In genomic region chr21:35024071-35024420, GRCh38 we compare ENCODE assay signal across 15 cellular contexts. TPM values are rescaled to one million over a fixed set of nuclear protein-coding genes. Genes with fewer than 3 reads are reported as not detected.
A peak's percentile ranks its signal among the peaks of the same experiment; 100 is the strongest.
DNase-seq lines count a peak whose midpoint lies in the region; ATAC-seq and TF ChIP-seq lines count a peak whose summit lies in the region.
"Had no signal": no experiment of that assay in that cellular context is flagged by ENCODE, and none has a peak within 500 bp of the region (broad histone marks: within the 10 kb centered on the region; RNA-seq: fewer than 3 reads in every experiment).

No MANE protein-coding gene starts in this region.

- H3K4me1 ChIP-seq in DOHH2 (ENCODE audit: control insufficient read depth, low read length) (peaks cover 87% of the 10 kb centered on the region), neural progenitor cell (no peaks in the 10 kb centered on the region)

- no peaks in the 10 kb centered on the region for H3K27me3 Mint-ChIP-seq in activated T-cell treated with anti-CD3 and anti-CD28 coated beads, Interleukin-2, amount 50 U/mL, for 4 hours (ENCODE audit: low read depth)
- H3K27me3 Mint-ChIP-seq in neural progenitor cell (ENCODE audit: insufficient read depth, low read depth) = peaks cover 6% of the 10 kb centered on the region

- H3K9me3 ChIP-seq in DOHH2 (ENCODE audit: control insufficient read depth, insufficient read depth, low read length) (no peaks in the 10 kb centered on the region), neural progenitor cell (ENCODE audit: low read depth) (no peaks in the 10 kb centered on the region)
- H3K9me3 ChIP-seq: tibial artery had no signal

- H3K27me3 ChIP-seq in DOHH2 (ENCODE audit: control insufficient read depth, low read length) (no peaks in the 10 kb centered on the region), neural progenitor cell (peaks cover 29% of the 10 kb centered on the region)
- H3K27me3 ChIP-seq: tibial artery had no signal

- ATAC-seq in activated T-cell treated with anti-CD3 and anti-CD28 coated beads, Interleukin-2, amount 50 U/mL, for 4 hours = no peak
- ATAC-seq in activated naive CD4-positive, alpha-beta T cell treated with anti-CD3 and anti-CD28 coated beads, Interleukin-2, amount 50 U/mL, for 72 hours = no peak
- ATAC-seq: heart right ventricle had no signal

- H3K9me2 ChIP-seq in DOHH2 (replicated peaks; ENCODE audit: control insufficient read depth, low read length) = no peaks in the 10 kb centered on the region

- peaks cover 91% of the 10 kb centered on the region for H3K4me1 Mint-ChIP-seq in activated T-cell treated with anti-CD3 and anti-CD28 coated beads, Interleukin-2, amount 50 U/mL, for 4 hours (ENCODE audit: low read depth)
- H3K4me1 Mint-ChIP-seq in neural progenitor cell = no peaks in the 10 kb centered on the region

- peak overlapping the region; percentile 80 for H3K4me2 ChIP-seq in DOHH2 (ENCODE audit: low read length)
- no peak overlapping the region for H3K4me2 ChIP-seq in neural progenitor cell

- no peak for DNase-seq in activated T-cell treated with anti-CD3 and anti-CD28 coated beads, Interleukin-2, amount 50 U/mL, for 4 hours
- no peak for DNase-seq in activated T-cell treated with anti-CD3 and anti-CD28 coated beads, Interleukin-2, amount 50 U/mL, for 48 hours
- DNase-seq in activated naive CD4-positive, alpha-beta T cell treated with anti-CD3 and anti-CD28 coated beads, Interleukin-2, amount 50 U/mL, for 72 hours (ENCODE audit: low spot score in 2 of 2) = no peak
- DNase-seq in neural progenitor cell (ENCODE audit: low spot score) = no peak
- DNase-seq in NCI-H2107 treated with DMSO at 0.1 percent for 48 hours (lab: John Stamatoyannopoulos, UW; ENCODE audit: unreplicated experiment) = no peak
- no peak for DNase-seq in SW 1271 (lab: John Stamatoyannopoulos, UW)
- DNase-seq in GOT3 (lab: John Stamatoyannopoulos, UW) = no peak
- DNase-seq: activated CD4-positive, alpha-beta T cell treated with anti-CD3 and anti-CD28 coated beads for 4 hours; amniotic stem cell; heart right ventricle; NCI-H748 treated with DMSO at 0.1 percent for 48 hours; nephron progenitor cell; stimulated activated naive CD4-positive, alpha-beta T cell; tibial artery had no signal

- H3K27ac Mint-ChIP-seq in activated naive CD4-positive, alpha-beta T cell treated with anti-CD3 and anti-CD28 coated beads, Interleukin-2, amount 50 U/mL, for 72 hours = peak overlapping the region; percentile 89 to 90
- no peak overlapping the region for H3K27ac Mint-ChIP-seq in neural progenitor cell
- H3K27ac Mint-ChIP-seq: nephron progenitor cell had no signal

- H3K4me3 Mint-ChIP-seq in activated T-cell treated with anti-CD3 and anti-CD28 coated beads, Interleukin-2, amount 50 U/mL, for 4 hours = peak overlapping the region; percentile 12
- H3K4me3 Mint-ChIP-seq in neural progenitor cell = peak overlapping the region; percentile 67
- H3K4me3 Mint-ChIP-seq: nephron progenitor cell had no signal

- no peaks in the 10 kb centered on the region for H3K9me3 Mint-ChIP-seq in activated T-cell treated with anti-CD3 and anti-CD28 coated beads, Interleukin-2, amount 50 U/mL, for 4 hours
- H3K9me3 Mint-ChIP-seq in activated naive CD4-positive, alpha-beta T cell treated with anti-CD3 and anti-CD28 coated beads, Interleukin-2, amount 50 U/mL, for 72 hours = no peaks in the 10 kb centered on the region
- no peaks in the 10 kb centered on the region for H3K9me3 Mint-ChIP-seq in neural progenitor cell
- H3K9me3 Mint-ChIP-seq: nephron progenitor cell had no signal

- TF ChIP-seq CTCF in DOHH2 (IDR thresholded peaks at IDR 0.05; ENCODE audit: low read depth, low read length, poor library complexity, severe bottlenecking) (no peak), neural progenitor cell (IDR thresholded peaks at IDR 0.05) (no peak)

- H3K4me3 ChIP-seq in DOHH2 (ENCODE audit: low read length) = peak overlapping the region; percentile 3; the same call in 1 of the 2 replicates
- no peak overlapping the region for H3K4me3 ChIP-seq in neural progenitor cell
- H3K4me3 ChIP-seq: heart right ventricle, tibial artery had no signal

- H3K36me3 ChIP-seq in DOHH2 (ENCODE audit: control insufficient read depth, low read length) = peaks cover 67% of the 10 kb centered on the region
- no peaks in the 10 kb centered on the region for H3K36me3 ChIP-seq in neural progenitor cell
- H3K36me3 ChIP-seq: tibial artery had no signal

- peaks cover 89% of the 10 kb centered on the region for H3K79me2 ChIP-seq in DOHH2 (ENCODE audit: control insufficient read depth, low read length)
- no peaks in the 10 kb centered on the region for H3K79me2 ChIP-seq in neural progenitor cell (ENCODE audit: low read depth)

- no peak overlapping the region for H2AFZ ChIP-seq in neural progenitor cell (replicated peaks)

- no peak overlapping the region for H3K9ac ChIP-seq in neural progenitor cell

- H4K20me1 ChIP-seq in DOHH2 (ENCODE audit: control insufficient read depth, insufficient read depth, low read depth, low read length) = peaks cover 6% of the 10 kb centered on the region
- no peaks in the 10 kb centered on the region for H4K20me1 ChIP-seq in neural progenitor cell (ENCODE audit: low read depth)

- H3K27ac ChIP-seq in DOHH2 (ENCODE audit: low read depth, low read length) (no peak overlapping the region), neural progenitor cell (no peak overlapping the region)
- H3K27ac ChIP-seq: heart right ventricle, tibial artery had no signal

- H3F3A ChIP-seq in DOHH2 (ENCODE audit: control insufficient read depth, insufficient read depth) (peaks cover 28% of the 10 kb centered on the region), neural progenitor cell (ENCODE audit: low read depth) (no peaks in the 10 kb centered on the region)

- peaks cover 22% of the 10 kb centered on the region for H3K36me3 Mint-ChIP-seq in activated T-cell treated with anti-CD3 and anti-CD28 coated beads, Interleukin-2, amount 50 U/mL, for 4 hours (ENCODE audit: insufficient read depth)
- H3K36me3 Mint-ChIP-seq in activated naive CD4-positive, alpha-beta T cell treated with anti-CD3 and anti-CD28 coated beads, Interleukin-2, amount 50 U/mL, for 72 hours = peaks cover 4 to 9% of the 10 kb centered on the region in 2 donors
- H3K36me3 Mint-ChIP-seq in neural progenitor cell = no peaks in the 10 kb centered on the region

RNA-seq across cellular contexts. Expression of gene RUNX1, which starts 25.1 kb away (rescaled TPM):
- total RNA-seq in activated T-cell treated with anti-CD3 and anti-CD28 coated beads, Interleukin-2, amount 50 U/mL, for 4 hours = 100 to 1,000 TPM in 1 of 3 donors, 10 to 100 TPM in 2; 91.6 to 116 (median 99.9) TPM
- 10 to 100 TPM; 44.9 to 80.4 TPM for total RNA-seq in activated naive CD4-positive, alpha-beta T cell treated with anti-CD3 and anti-CD28 coated beads, Interleukin-2, amount 50 U/mL, for 72 hours
- total RNA-seq in neural progenitor cell (ENCODE audit: low replicate concordance) = 0.09 and 0.19 TPM in 2 replicates

Comparison
In these comparisons a context has a peak if more than half of its experiments do, and no peak if none do; other contexts are left out.
1. RNA of gene RUNX1, which starts 25.1 kb away (total RNA-seq): 91.6 to 116 TPM in activated T-cell treated with anti-CD3 and anti-CD28 coated beads, Interleukin-2, amount 50 U/mL, for 4 hours and 44.9 to 80.4 TPM in activated naive CD4-positive, alpha-beta T cell treated with anti-CD3 and anti-CD28 coated beads, Interleukin-2, amount 50 U/mL, for 72 hours; 0.09 to 0.19 TPM in neural progenitor cell; every median in the first group is over 10 times any median in the second.